9 cellular contexts compared by ENCODE assay signal in genomic region chr3:119700920-119701734, GRCh38. TPM values are rescaled to one million over a fixed set of nuclear protein-coding genes. Genes with fewer than 3 reads are reported as not detected.
DNase-seq lines count a peak whose midpoint lies in the region; ATAC-seq lines count a peak whose summit lies in the region.
"Had no signal": no experiment of that assay in that cellular context is flagged by ENCODE, and none has a peak within 500 bp of the region (broad histone marks: within the 10 kb centered on the region; RNA-seq: fewer than 3 reads in every experiment).

No MANE protein-coding gene starts in this region.

- peaks cover 2% of the 10 kb centered on the region for H3K27me3 Mint-ChIP-seq in activated naive CD4-positive, alpha-beta T cell treated with anti-CD3 and anti-CD28 coated beads for 36 hours (ENCODE audit: low read depth)
- H3K27me3 Mint-ChIP-seq in activated CD8-positive, alpha-beta T cell treated with anti-CD3 and anti-CD28 coated beads, Interleukin-2, amount 10 ng/mL, durations not matched to agents 7 days and 5 days (ENCODE audit: low read depth), result peaks cover 9% of the 10 kb centered on the region

- peaks cover 45% of the 10 kb centered on the region for H3K4me1 Mint-ChIP-seq in activated naive CD4-positive, alpha-beta T cell treated with anti-CD3 and anti-CD28 coated beads for 36 hours (ENCODE audit: low read depth)
- H3K4me1 Mint-ChIP-seq in activated CD8-positive, alpha-beta T cell treated with anti-CD3 and anti-CD28 coated beads, Interleukin-2, amount 10 ng/mL, durations not matched to agents 7 days and 5 days (ENCODE audit: low read depth), result peaks cover 38% of the 10 kb centered on the region

- peaks cover 1% of the 10 kb centered on the region for H3K9me3 Mint-ChIP-seq in activated naive CD4-positive, alpha-beta T cell treated with anti-CD3 and anti-CD28 coated beads for 36 hours
- no peaks in the 10 kb centered on the region for H3K9me3 Mint-ChIP-seq in activated CD8-positive, alpha-beta T cell treated with anti-CD3 and anti-CD28 coated beads, Interleukin-2, amount 10 ng/mL, durations not matched to agents 7 days and 5 days (ENCODE audit: insufficient read depth)

- POLR2A ChIA-PET in activated CD8-positive, alpha-beta T cell treated with anti-CD3 and anti-CD28 coated beads, Interleukin-2, amount 10 ng/mL, durations not matched to agents 7 days and 5 days (lab: Charles Lee), result no interaction called here

- peak; percentile 11 for DNase-seq in activated naive CD4-positive, alpha-beta T cell treated with anti-CD3 and anti-CD28 coated beads for 36 hours
- DNase-seq in activated naive CD4-positive, alpha-beta T cell treated with Interleukin-2 at 50 U/mL for 16 hours, result no peak
- DNase-seq in activated CD8-positive, alpha-beta T cell treated with anti-CD3 and anti-CD28 coated beads, Interleukin-2, amount 10 ng/mL, durations not matched to agents 7 days and 5 days, result no peak
- DNase-seq in stimulated activated naive CD8-positive, alpha-beta T cell treated with anti-CD3 and anti-CD28 coated beads, Interleukin-15, Interleukin-2, amounts not matched to agents 100 U/mL and 50 U/mL, for 24 hours, result no peak
- DNase-seq in NCI-H1436 treated with DMSO at 0.1 percent for 48 hours (lab: John Stamatoyannopoulos, UW), result no peak
- DNase-seq in RPMI8226, result no peak

- ATAC-seq in HG02885 (IDR thresholded peaks at IDR 0.05; ENCODE audit: poor library complexity, unreplicated experiment) (peak; percentile 3), HG02973 (IDR thresholded peaks at IDR 0.05; ENCODE audit: unreplicated experiment) (no peak)
- ATAC-seq in activated CD8-positive, alpha-beta T cell treated with anti-CD3 and anti-CD28 coated beads, Interleukin-2, amount 10 ng/mL, durations not matched to agents 7 days and 5 days, result no peak
- ATAC-seq in stimulated activated naive CD8-positive, alpha-beta T cell treated with anti-CD3 and anti-CD28 coated beads, Interleukin-15, Interleukin-2, amounts not matched to agents 100 U/mL and 50 U/mL, for 24 hours, result peak; percentile 1

- H3K27ac Mint-ChIP-seq in activated naive CD4-positive, alpha-beta T cell treated with anti-CD3 and anti-CD28 coated beads for 36 hours, result peak overlapping the region; percentile 88
- peak overlapping the region; percentile 30 for H3K27ac Mint-ChIP-seq in activated CD8-positive, alpha-beta T cell treated with anti-CD3 and anti-CD28 coated beads, Interleukin-2, amount 10 ng/mL, durations not matched to agents 7 days and 5 days

- CTCF ChIA-PET in activated naive CD4-positive, alpha-beta T cell treated with anti-CD3 and anti-CD28 coated beads for 36 hours (lab: Charles Lee), result interaction anchor here (1.5 kb wide), 1 partner anchor 11 kb away, joined by 4 read pairs; no protein-coding TSS in a partner anchor
- CTCF ChIA-PET in activated CD8-positive, alpha-beta T cell treated with anti-CD3 and anti-CD28 coated beads, Interleukin-2, amount 10 ng/mL, durations not matched to agents 7 days and 5 days (lab: Charles Lee), result interaction anchor here (0.8 to 1.6 kb wide), 2 partner anchors 11 to 20 kb away, joined by 3 to 9 read pairs; no protein-coding TSS in a partner anchor

- intact Hi-C loops in activated naive CD4-positive, alpha-beta T cell treated with anti-CD3 and anti-CD28 coated beads for 36 hours (cut with micrococcal nuclease), result loop anchor here (1.0 to 5.0 kb wide), 12 partner anchors 24 to 896 kb away; partner anchors contain the start of genes ARHGAP31, COX17, LRRC58 and NDUFB4

- H3K36me3 Mint-ChIP-seq in activated naive CD4-positive, alpha-beta T cell treated with anti-CD3 and anti-CD28 coated beads for 36 hours (ENCODE audit: low read depth), result no peaks in the 10 kb centered on the region
- peaks cover 8% of the 10 kb centered on the region for H3K36me3 Mint-ChIP-seq in activated CD8-positive, alpha-beta T cell treated with anti-CD3 and anti-CD28 coated beads, Interleukin-2, amount 10 ng/mL, durations not matched to agents 7 days and 5 days (ENCODE audit: low read depth)

- H3K4me3 Mint-ChIP-seq in activated naive CD4-positive, alpha-beta T cell treated with anti-CD3 and anti-CD28 coated beads for 36 hours, result peak overlapping the region; percentile 23
- no peak overlapping the region for H3K4me3 Mint-ChIP-seq in activated CD8-positive, alpha-beta T cell treated with anti-CD3 and anti-CD28 coated beads, Interleukin-2, amount 10 ng/mL, durations not matched to agents 7 days and 5 days

RNA-seq across cellular contexts. Expression of gene CFAP91, which starts 1.7 kb away (rescaled TPM):
- under 1 TPM; 0.26 to 0.57 TPM for total RNA-seq in activated naive CD4-positive, alpha-beta T cell treated with anti-CD3 and anti-CD28 coated beads for 36 hours
- not detected for total RNA-seq in activated CD8-positive, alpha-beta T cell treated with anti-CD3 and anti-CD28 coated beads, Interleukin-2, amount 10 ng/mL, durations not matched to agents 7 days and 5 days
- total RNA-seq: smooth muscle cell had no signal

RNA-seq across cellular contexts. Expression of gene COX17, which starts 23.9 kb away (rescaled TPM):
- total RNA-seq in activated naive CD4-positive, alpha-beta T cell treated with anti-CD3 and anti-CD28 coated beads for 36 hours, result 100 to 1,000 TPM; 104 to 113 TPM
- total RNA-seq in activated CD8-positive, alpha-beta T cell treated with anti-CD3 and anti-CD28 coated beads, Interleukin-2, amount 10 ng/mL, durations not matched to agents 7 days and 5 days, result 10 to 100 TPM; 62.0 to 71.5 TPM

RNA-seq across cellular contexts. Expression of gene POPDC2, which starts 40.7 kb away (rescaled TPM):
- total RNA-seq in activated naive CD4-positive, alpha-beta T cell treated with anti-CD3 and anti-CD28 coated beads for 36 hours, result 1 to 10 TPM in 1 of 2 experiments, under 1 TPM in 1; 0.72 to 1.5 TPM
- total RNA-seq in activated CD8-positive, alpha-beta T cell treated with anti-CD3 and anti-CD28 coated beads, Interleukin-2, amount 10 ng/mL, durations not matched to agents 7 days and 5 days, result 1 to 10 TPM; 3.3 to 4.8 TPM

Comparison
In these comparisons a context has a peak if more than half of its experiments do, and no peak if none do; other contexts are left out.
1. ATAC-seq: peak in HG02885 (single experiment) and stimulated activated naive CD8-positive, alpha-beta T cell treated with anti-CD3 and anti-CD28 coated beads, Interleukin-15, Interleukin-2, amounts not matched to agents 100 U/mL and 50 U/mL, for 24 hours (single experiment); none in activated CD8-positive, alpha-beta T cell treated with anti-CD3 and anti-CD28 coated beads, Interleukin-2, amount 10 ng/mL, durations not matched to agents 7 days and 5 days (single experiment) and HG02973 (single experiment).